In the genomic region with DNA sequence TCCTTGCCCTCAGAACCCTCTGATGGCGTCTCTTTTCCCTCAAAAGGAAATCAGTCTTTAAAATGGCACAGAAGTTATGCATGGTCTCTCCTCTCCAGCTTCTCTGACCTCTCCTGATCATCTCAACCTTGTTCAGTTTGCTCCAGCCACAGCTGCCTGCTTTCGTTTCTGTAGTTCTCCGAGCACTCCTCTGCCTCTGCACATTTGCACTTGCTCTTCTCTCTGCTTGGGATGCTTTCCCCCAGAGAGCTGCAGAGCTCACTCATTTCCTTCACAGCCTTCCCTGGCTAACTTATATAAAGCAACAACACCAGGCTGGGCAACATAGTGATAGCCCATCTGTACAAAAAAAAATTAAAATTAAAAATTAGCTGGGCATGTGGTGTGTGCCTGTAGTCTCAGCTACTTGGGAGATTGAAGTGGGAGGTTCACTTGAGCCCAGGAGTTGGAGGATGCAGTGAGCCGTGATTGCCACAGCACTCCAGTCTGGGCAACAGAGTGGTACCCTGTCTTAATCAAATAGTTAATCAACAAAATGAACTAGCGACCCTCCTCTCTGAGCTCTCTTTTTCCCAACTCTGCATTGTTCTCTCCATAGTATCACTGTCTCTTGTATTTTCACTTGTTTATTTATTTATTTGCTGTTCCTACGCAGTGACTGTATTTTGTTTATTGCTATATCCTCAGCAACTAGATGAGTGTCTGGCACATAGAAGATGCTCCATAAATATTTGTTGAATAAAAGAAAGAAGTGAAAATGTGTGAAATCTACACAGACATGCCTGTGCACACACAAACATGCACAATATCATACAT, we compare ENCODE assay signal across 16 cellular contexts. TPM values are rescaled to one million over a fixed set of nuclear protein-coding genes. Genes with fewer than 3 reads are reported as not detected.
DNase-seq lines count a peak whose midpoint lies in the region; ATAC-seq, FAIRE-seq and TF ChIP-seq lines count a peak whose summit lies in the region.
"Had no signal": no experiment of that assay in that cellular context is flagged by ENCODE, and none has a peak within 500 bp of the region (broad histone marks: within the 10 kb centered on the region; RNA-seq: fewer than 3 reads in every experiment).

No MANE protein-coding gene starts in this region.

- peak overlapping the region; percentile 52 for H3K27ac Mint-ChIP-seq in nephron progenitor cell

- peaks cover 19 to 85% (median 64%) of the 10 kb centered on the region in 12 donors for H3K4me1 ChIP-seq in heart left ventricle
- H3K4me1 ChIP-seq in uterus: peaks cover 0 to 6% of the 10 kb centered on the region in 2 donors
- H3K4me1 ChIP-seq: Caco-2 had no signal

- H3K4me3 ChIP-seq in heart left ventricle: no peak overlapping the region
- no peak overlapping the region for H3K4me3 ChIP-seq in uterus
- H3K4me3 ChIP-seq: body of pancreas, ovary had no signal

- DNase-seq in Right ventricle myocardium inferior (ENCODE audit: missing footprints) (no peak), cardiac septum (ENCODE audit: low spot score) (no peak), heart left ventricle (no peak), nephron progenitor cell (no peak), uterus (no peak), T-helper 1 cell (no peak), frontal cortex (ENCODE audit: low spot score in 2 of 2) (no peak)
- no peak for DNase-seq in activated CD4-positive, alpha-beta T cell treated with anti-CD3 and anti-CD28 coated beads, Interleukin-2, amount 50 U/mL, for 4 hours
- DNase-seq: activated effector memory CD4-positive, alpha-beta T cell treated with anti-CD3 and anti-CD28 coated beads, Interleukin-2, amount 50 U/mL, for 16 hours; body of pancreas; Caco-2; GF-D8; midbrain; NCI-H1694 treated with DMSO at 0.1 percent for 48 hours; ovary; WERI-Rb-1 had no signal

- H3K27me3 ChIP-seq in heart left ventricle (no peaks in the 10 kb centered on the region), uterus (no peaks in the 10 kb centered on the region)
- H3K27me3 ChIP-seq: body of pancreas, ovary had no signal

- intact Hi-C loops in Right ventricle myocardium inferior (cut with DNase I) (loop anchor here (5.0 kb wide), 1 partner anchor 34 kb away; no protein-coding TSS in a partner anchor), cardiac septum (cut with DNase I) (no loop called here), heart left ventricle (cut with DNase I) (loop anchor here in 1 of 10 donors (5.0 kb wide), 1 partner anchor 34 kb away; no protein-coding TSS in a partner anchor), uterus (cut with DNase I; ENCODE audit: low total_unique reads) (no loop called here)

- peaks cover 9% of the 10 kb centered on the region for H3K36me3 Mint-ChIP-seq in nephron progenitor cell (ENCODE audit: low read depth)

- TF ChIP-seq POLR2A in heart left ventricle (IDR thresholded peaks at IDR 0.05): no peak
- no peak for TF ChIP-seq POLR2A in uterus (IDR thresholded peaks at IDR 0.05)

- no peaks in the 10 kb centered on the region for H3K9me3 ChIP-seq in heart left ventricle
- no peaks in the 10 kb centered on the region for H3K9me3 ChIP-seq in uterus
- H3K9me3 ChIP-seq: body of pancreas, Caco-2, ovary had no signal

- peaks cover 2% of the 10 kb centered on the region for H3K27me3 Mint-ChIP-seq in nephron progenitor cell (ENCODE audit: low read depth, poor library complexity)

- H3K4me3 Mint-ChIP-seq in nephron progenitor cell: no peak overlapping the region

- no peak for TF ChIP-seq CTCF in heart left ventricle (IDR thresholded peaks at IDR 0.05)
- TF ChIP-seq CTCF in nephron progenitor cell (IDR thresholded peaks at IDR 0.05): no peak
- TF ChIP-seq CTCF in uterus (IDR thresholded peaks at IDR 0.05): no peak

- ATAC-seq in Right ventricle myocardium inferior: peak; percentile 77
- peak; percentile 35 to 64 (median 58) for ATAC-seq in heart left ventricle
- ATAC-seq: body of pancreas had no signal

- no peaks in the 10 kb centered on the region for H3K36me3 ChIP-seq in heart left ventricle
- no peaks in the 10 kb centered on the region for H3K36me3 ChIP-seq in uterus
- H3K36me3 ChIP-seq: ovary, WERI-Rb-1 had no signal

- peaks cover 6% of the 10 kb centered on the region for H3K9me3 Mint-ChIP-seq in nephron progenitor cell

- H3K27ac ChIP-seq in heart left ventricle (peak overlapping the region in 11 of 12 donors; percentile 5 to 52 (median 33)), uterus (peak overlapping the region; percentile 6 to 9)
- H3K27ac ChIP-seq: body of pancreas, ovary, WERI-Rb-1 had no signal

- FAIRE-seq in frontal cortex (lab: Jason Lieb, UNC): no peak

- WGBS in heart left ventricle, 4 donors: 24 to 40% (median 33%) methylated on average over 6 of the region's 6 CpGs

- H3K4me1 Mint-ChIP-seq in nephron progenitor cell: peaks cover 38% of the 10 kb centered on the region

RNA-seq across cellular contexts. Expression of a gene that starts 37.7 kb away (rescaled TPM):
- total RNA-seq in Right ventricle myocardium inferior: 330 TPM
- total RNA-seq in cardiac septum: 219 TPM
- 100 to 1,000 TPM; 141 to 413 (median 277) TPM for total RNA-seq in heart left ventricle
- polyA plus RNA-seq in heart left ventricle: 10 to 100 TPM; 48.7 to 63.8 TPM
- total RNA-seq in uterus: 100 to 1,000 TPM in 1 of 4 donors, 10 to 100 TPM in 3; 43.8 to 139 (median 82.7) TPM
- total RNA-seq in frontal cortex: 69.3 TPM
